ENCODE assay signal across 14 cellular contexts in genomic region chr17:80913928-80914821, GRCh38.
"Had no signal": no experiment of that assay in that cellular context is flagged by ENCODE, and none has a peak within 500 bp of the region (broad histone marks: within the 10 kb centered on the region; RNA-seq: fewer than 3 reads in every experiment).

No MANE protein-coding gene starts in this region.

- ATAC-seq: heart left ventricle had no signal

- H3K4me3 Mint-ChIP-seq: nephron progenitor cell had no signal

- H3K27ac Mint-ChIP-seq: activated T-helper 2 cell treated with anti-CD3 and anti-CD28 coated beads, Interferon-gamma antibody, Interleukin-2, Interleukin-4, amounts not matched to agents 10 μg/mL and 5 μg/mL and 100 μg/mL, durations not matched to agents 14 hours and 24 hours and 36 hours; nephron progenitor cell had no signal

- H3K9me3 ChIP-seq: colonic mucosa, heart left ventricle, stomach, thoracic aorta had no signal

- FAIRE-seq: endothelial cell of umbilical vein, frontal cortex had no signal

- H3K4me3 ChIP-seq: cardiac muscle cell, colonic mucosa, heart left ventricle, stomach, thoracic aorta had no signal

- DNase-seq: activated CD4-positive, alpha-beta T cell treated with anti-CD3 and anti-CD28 coated beads for 48 hours; colonic mucosa; mesenchymal stem cell; nephron progenitor cell; stimulated activated CD4-positive, alpha-beta T cell treated with anti-CD3 and anti-CD28 coated beads, Interleukin-15, amount 100 ng/mL, for 24 hours; stimulated activated CD4-positive, alpha-beta T cell treated with anti-CD3 and anti-CD28 coated beads, Interleukin-4, amount 100 ng/mL, for 24 hours; stomach; T-helper 1 cell had no signal

- H3K4me1 ChIP-seq: colonic mucosa had no signal

- H3K36me3 ChIP-seq: colonic mucosa had no signal

- H3K9me3 Mint-ChIP-seq: activated T-helper 2 cell treated with anti-CD3 and anti-CD28 coated beads, Interferon-gamma antibody, Interleukin-2, Interleukin-4, amounts not matched to agents 10 μg/mL and 5 μg/mL and 100 μg/mL, durations not matched to agents 14 hours and 24 hours and 36 hours had no signal

- H3K27ac ChIP-seq: cardiac muscle cell, colonic mucosa, heart left ventricle, stomach, thoracic aorta had no signal

- H3K27me3 ChIP-seq: cardiac muscle cell, colonic mucosa, heart left ventricle, stomach had no signal
